In the genomic region with DNA sequence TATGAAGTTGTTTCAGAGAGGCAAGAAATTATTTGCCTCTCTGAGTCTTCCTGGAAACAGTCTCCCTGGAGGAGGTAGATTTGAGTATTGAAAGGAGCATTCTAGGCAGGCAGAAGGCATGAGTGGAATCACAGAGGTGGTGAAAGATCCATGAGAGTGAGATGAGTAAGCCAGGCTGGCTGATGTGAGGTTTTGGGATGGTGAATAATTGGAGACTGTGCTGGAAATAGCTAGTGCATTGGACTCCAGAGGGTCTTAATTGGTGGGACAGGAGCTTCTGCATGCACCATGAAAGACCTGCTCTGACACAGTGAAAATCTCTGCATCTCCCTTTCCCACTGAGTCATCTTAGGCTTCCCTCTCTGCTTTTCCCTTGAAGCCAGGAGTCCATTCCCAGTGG, we compare ENCODE assay signal across 10 cellular contexts. TPM values are rescaled to one million over a fixed set of nuclear protein-coding genes. Genes with fewer than 3 reads are reported as not detected.
DNase-seq lines count a peak whose midpoint lies in the region; TF ChIP-seq lines count a peak whose summit lies in the region.
"Had no signal": no experiment of that assay in that cellular context is flagged by ENCODE, and none has a peak within 500 bp of the region (broad histone marks: within the 10 kb centered on the region; RNA-seq: fewer than 3 reads in every experiment).

No MANE protein-coding gene starts in this region.

- DNase-seq in GM04503 (ENCODE audit: low read depth) (peak; percentile 89), RPMI7951 (ENCODE audit: low read depth) (peak; percentile 71), epithelial cell of prostate (ENCODE audit: low read depth, low spot score) (peak; percentile 39), Caco-2 (no peak), hippocampal formation (lab: John Stamatoyannopoulos, UW) (no peak), NAMALWA (ENCODE audit: low spot score) (no peak), hepatic stellate cell (ENCODE audit: low spot score) (no peak)
- DNase-seq: esophagus squamous epithelium; NK-92 treated with Interleukin-12 subunit alpha and Interleukin-12 subunit beta, amount 100 ng/mL, for 24 hours had no signal

- H3K9me3 ChIP-seq in Caco-2: no peaks in the 10 kb centered on the region
- H3K9me3 ChIP-seq: esophagus squamous epithelium had no signal

- CTCF ChIA-PET in Caco-2 (lab: Charles Lee): no interaction called here

- TF ChIP-seq CTCF in Caco-2 (IDR thresholded peaks at IDR 0.05; ENCODE audit: insufficient read depth in 1 of 2, low read depth in 1 of 2, low read length in 1 of 2, severe bottlenecking in 1 of 2, unreplicated experiment in 1 of 2): no peak

- H3K4me1 Mint-ChIP-seq in Caco-2 (ENCODE audit: low read depth, unreplicated experiment): peaks cover 6% of the 10 kb centered on the region

- H3K27ac ChIP-seq in epithelial cell of prostate (peak overlapping the region; percentile 91), rectal smooth muscle tissue (ENCODE audit: low read depth, low read length) (peak overlapping the region; percentile 75)

- no peaks in the 10 kb centered on the region for H3K36me3 Mint-ChIP-seq in Caco-2 (ENCODE audit: insufficient read depth, unreplicated experiment)

- no peak overlapping the region for H3K27ac Mint-ChIP-seq in Caco-2 (ENCODE audit: unreplicated experiment)

- H3K9me3 Mint-ChIP-seq in Caco-2 (ENCODE audit: unreplicated experiment): peaks cover 9% of the 10 kb centered on the region

- H3K27me3 Mint-ChIP-seq in Caco-2 (ENCODE audit: insufficient read depth, unreplicated experiment): no peaks in the 10 kb centered on the region

- H3K4me1 ChIP-seq in rectal smooth muscle tissue (ENCODE audit: control insufficient read depth, insufficient read depth, low read length) (peaks cover 19% of the 10 kb centered on the region), Caco-2 (no peaks in the 10 kb centered on the region)

- BruUV-seq in Caco-2 (replicated peaks; lab: Mats Ljungman, UMichigan): no TSS peak

- no peak overlapping the region for H3K4me3 Mint-ChIP-seq in Caco-2 (ENCODE audit: unreplicated experiment)

- H3K27me3 ChIP-seq in rectal smooth muscle tissue (ENCODE audit: control insufficient read depth, insufficient read depth, low read length) (no peaks in the 10 kb centered on the region), Caco-2 (replicated peaks; ENCODE audit: control insufficient read depth, insufficient read depth, low read length) (no peaks in the 10 kb centered on the region)
- H3K27me3 ChIP-seq: esophagus squamous epithelium had no signal

- intact Hi-C loops in Caco-2 (cut with micrococcal nuclease; ENCODE audit: unreplicated experiment): no loop called here

- H3K9ac ChIP-seq in rectal smooth muscle tissue (ENCODE audit: low read length): no peak overlapping the region

- H3K4me3 ChIP-seq in rectal smooth muscle tissue (ENCODE audit: low read length): no peak overlapping the region
- H3K4me3 ChIP-seq in Caco-2 (ENCODE audit: low read depth, low read length): no peak overlapping the region
- H3K4me3 ChIP-seq: esophagus squamous epithelium had no signal

- H3K36me3 ChIP-seq in rectal smooth muscle tissue (ENCODE audit: control insufficient read depth, insufficient read depth, low read length): no peaks in the 10 kb centered on the region
- H3K36me3 ChIP-seq in Caco-2 (ENCODE audit: control insufficient read depth, insufficient read depth, low read length): no peaks in the 10 kb centered on the region
- H3K36me3 ChIP-seq: esophagus squamous epithelium had no signal

- POLR2A ChIA-PET in Caco-2 (lab: Charles Lee): interaction anchor here (0.6 kb wide), 1 partner anchor 468 kb away, joined by 3 read pairs; a partner anchor contains a TSS

RNA-seq across cellular contexts. Expression of a gene that starts 46.3 kb away (rescaled TPM):
- 40.9 and 52.5 TPM in 2 replicates for total RNA-seq in RPMI7951 (2014; rRNA removed; shearing (Covaris generic))
- 87.5 and 95.8 TPM in 2 replicates for total RNA-seq in Caco-2 (2022)

Comparison
In these comparisons a context has a peak if more than half of its experiments do, and no peak if none do; other contexts are left out.
1. DNase-seq: peak in GM04503 (single experiment), RPMI7951 (single experiment) and epithelial cell of prostate (single experiment); none in Caco-2 (0 of 2), hippocampal formation (0 of 2), NAMALWA (single experiment) and hepatic stellate cell (single experiment).